20 cellular contexts compared by ENCODE assay signal in genomic region chr15:60793656-60794055, GRCh38.
A peak's percentile ranks its signal among the peaks of the same experiment; 100 is the strongest.
DNase-seq lines count a peak whose midpoint lies in the region; ATAC-seq and TF ChIP-seq lines count a peak whose summit lies in the region.
"Had no signal": no experiment of that assay in that cellular context is flagged by ENCODE, and none has a peak within 500 bp of the region (broad histone marks: within the 10 kb centered on the region; RNA-seq: fewer than 3 reads in every experiment).

No MANE protein-coding gene starts in this region.

- peaks cover 11 to 47% (median 18%) of the 10 kb centered on the region in 4 donors for H3K4me1 Mint-ChIP-seq in CD4-positive, CD25-positive, alpha-beta regulatory T cell
- no peaks in the 10 kb centered on the region for H3K4me1 Mint-ChIP-seq in Caco-2 (ENCODE audit: low read depth, unreplicated experiment)

- H3K4me1 ChIP-seq in CD4-positive, CD25-positive, alpha-beta regulatory T cell (ENCODE audit: control insufficient read depth, insufficient read depth, low read length, poor library complexity, severe bottlenecking), result peaks cover 25% of the 10 kb centered on the region
- H3K4me1 ChIP-seq in psoas muscle (peaks cover 9% of the 10 kb centered on the region), Caco-2 (no peaks in the 10 kb centered on the region)
- H3K4me1 ChIP-seq: A549 had no signal

- CTCF ChIA-PET in Caco-2 (lab: Charles Lee), result no interaction called here

- no peak for ATAC-seq in CD4-positive, CD25-positive, alpha-beta regulatory T cell (ENCODE audit: low read depth in 2 of 2)
- peak; percentile 73 to 89 (median 80) for ATAC-seq in psoas muscle
- ATAC-seq: A549, HCT116 had no signal

- H3K36me3 ChIP-seq in CD4-positive, CD25-positive, alpha-beta regulatory T cell (ENCODE audit: control insufficient read depth, insufficient read depth, low read length), result no peaks in the 10 kb centered on the region
- H3K36me3 ChIP-seq in psoas muscle (ENCODE audit: insufficient read depth in 1 of 2, low read depth in 1 of 2), result no peaks in the 10 kb centered on the region
- H3K36me3 ChIP-seq in Caco-2 (ENCODE audit: control insufficient read depth, insufficient read depth, low read length), result no peaks in the 10 kb centered on the region

- peaks cover 0 to 28% (median 2%) of the 10 kb centered on the region in 7 donors for H3K9me3 Mint-ChIP-seq in CD4-positive, CD25-positive, alpha-beta regulatory T cell
- peaks cover 11% of the 10 kb centered on the region for H3K9me3 Mint-ChIP-seq in Caco-2 (ENCODE audit: unreplicated experiment)

- TF ChIP-seq CTCF in psoas muscle (IDR thresholded peaks at IDR 0.05) (no peak), Caco-2 (IDR thresholded peaks at IDR 0.05; ENCODE audit: insufficient read depth in 1 of 2, low read depth in 1 of 2, low read length in 1 of 2, severe bottlenecking in 1 of 2, unreplicated experiment in 1 of 2) (no peak)

- WGBS in psoas muscle, 3 donors, result 21 to 69% (median 28%) methylated on average over 4 of the region's 4 CpGs

- no peaks in the 10 kb centered on the region for H3K27me3 ChIP-seq in CD4-positive, CD25-positive, alpha-beta regulatory T cell (ENCODE audit: control insufficient read depth, insufficient read depth, low read length)
- H3K27me3 ChIP-seq in psoas muscle (ENCODE audit: insufficient read depth in 3 of 3, low read length in 2 of 3), result no peaks in the 10 kb centered on the region
- H3K27me3 ChIP-seq in Caco-2 (replicated peaks; ENCODE audit: control insufficient read depth, insufficient read depth, low read length), result no peaks in the 10 kb centered on the region

- BruUV-seq in Caco-2 (replicated peaks; lab: Mats Ljungman, UMichigan), result no TSS peak

- H3K27me3 Mint-ChIP-seq in CD4-positive, CD25-positive, alpha-beta regulatory T cell, result no peaks in the 10 kb centered on the region
- H3K27me3 Mint-ChIP-seq in Caco-2 (ENCODE audit: insufficient read depth, unreplicated experiment), result peaks cover 7% of the 10 kb centered on the region

- POLR2A ChIA-PET in Caco-2 (lab: Charles Lee), result no interaction called here

- no peak overlapping the region for H3K27ac Mint-ChIP-seq in CD4-positive, CD25-positive, alpha-beta regulatory T cell
- no peak overlapping the region for H3K27ac Mint-ChIP-seq in Caco-2 (ENCODE audit: unreplicated experiment)
- H3K27ac Mint-ChIP-seq: IgD-negative memory B cell had no signal

- H3K27ac ChIP-seq in CD4-positive, CD25-positive, alpha-beta regulatory T cell (ENCODE audit: insufficient read depth, low read length, poor library complexity, severe bottlenecking), result no peak overlapping the region
- H3K27ac ChIP-seq in psoas muscle, result no peak overlapping the region
- H3K27ac ChIP-seq: A549, HL-60 had no signal

- peak overlapping the region; percentile 3 for H3K4me3 ChIP-seq in CD4-positive, CD25-positive, alpha-beta regulatory T cell (ENCODE audit: low read depth, low read length)
- H3K4me3 ChIP-seq in psoas muscle (no peak overlapping the region), Caco-2 (ENCODE audit: low read depth, low read length) (no peak overlapping the region)
- H3K4me3 ChIP-seq: A549 had no signal

- H3K4me3 Mint-ChIP-seq in CD4-positive, CD25-positive, alpha-beta regulatory T cell, result no peak overlapping the region
- H3K4me3 Mint-ChIP-seq in Caco-2 (ENCODE audit: unreplicated experiment), result no peak overlapping the region
- H3K4me3 Mint-ChIP-seq: IgD-negative memory B cell had no signal

- H3K36me3 Mint-ChIP-seq in CD4-positive, CD25-positive, alpha-beta regulatory T cell, result peaks cover 5% of the 10 kb centered on the region
- no peaks in the 10 kb centered on the region for H3K36me3 Mint-ChIP-seq in Caco-2 (ENCODE audit: insufficient read depth, unreplicated experiment)

- intact Hi-C loops in psoas muscle (cut with DNase I) (no loop called here), Caco-2 (cut with micrococcal nuclease; ENCODE audit: unreplicated experiment) (no loop called here)

- DNase-seq in CD4-positive, CD25-positive, alpha-beta regulatory T cell, result no peak
- DNase-seq in NCI-H2171 (lab: John Stamatoyannopoulos, UW) (peak; percentile 13), astrocyte of the hippocampus (ENCODE audit: low read depth, low spot score) (peak; percentile 29), psoas muscle (no peak), NCI-H1417 treated with DMSO at 0.1 percent for 48 hours (lab: John Stamatoyannopoulos, UW) (no peak), NCI-H1092 treated with DMSO at 0.1 percent for 48 hours (lab: John Stamatoyannopoulos, UW) (no peak), Caco-2 (no peak)
- DNase-seq: DMS153; Kasumi-1; MM.1S; NCI-H1105 treated with DMSO at 0.1 percent for 48 hours; NCI-H187; NCI-H446; NCI-H69; NK-92 treated with Interleukin-12 subunit alpha and Interleukin-12 subunit beta, amount 100 ng/mL, for 24 hours; SHP77 had no signal

- H3K9me3 ChIP-seq in CD4-positive, CD25-positive, alpha-beta regulatory T cell (ENCODE audit: control insufficient read depth in 2 of 2, low read length in 2 of 2), result peaks cover 15 to 17% of the 10 kb centered on the region in 2 experiments
- H3K9me3 ChIP-seq in psoas muscle (peaks cover 7% of the 10 kb centered on the region), Caco-2 (no peaks in the 10 kb centered on the region)

Comparison
In these comparisons a context has a peak if more than half of its experiments do, and no peak if none do; other contexts are left out.
1. ATAC-seq: peak in psoas muscle (4 of 4); none in CD4-positive, CD25-positive, alpha-beta regulatory T cell (0 of 2).
2. DNase-seq: peak in NCI-H2171 (single experiment) and astrocyte of the hippocampus (single experiment); none in CD4-positive, CD25-positive, alpha-beta regulatory T cell (0 of 3), psoas muscle (0 of 2), NCI-H1417 treated with DMSO at 0.1 percent for 48 hours (single experiment), NCI-H1092 treated with DMSO at 0.1 percent for 48 hours (single experiment) and Caco-2 (0 of 2).